In genomic region chr10:44899450-44900080, GRCh38 we compare ENCODE assay signal across 1 cellular context.
TF ChIP-seq lines count a peak whose summit lies in the region.

No MANE protein-coding gene starts in this region.

TF ChIP-seq in GM23338, 12 proteins besides CTCF, POLR2A, EP300 and RAD21:
- TF ChIP-seq, protein P1, sequence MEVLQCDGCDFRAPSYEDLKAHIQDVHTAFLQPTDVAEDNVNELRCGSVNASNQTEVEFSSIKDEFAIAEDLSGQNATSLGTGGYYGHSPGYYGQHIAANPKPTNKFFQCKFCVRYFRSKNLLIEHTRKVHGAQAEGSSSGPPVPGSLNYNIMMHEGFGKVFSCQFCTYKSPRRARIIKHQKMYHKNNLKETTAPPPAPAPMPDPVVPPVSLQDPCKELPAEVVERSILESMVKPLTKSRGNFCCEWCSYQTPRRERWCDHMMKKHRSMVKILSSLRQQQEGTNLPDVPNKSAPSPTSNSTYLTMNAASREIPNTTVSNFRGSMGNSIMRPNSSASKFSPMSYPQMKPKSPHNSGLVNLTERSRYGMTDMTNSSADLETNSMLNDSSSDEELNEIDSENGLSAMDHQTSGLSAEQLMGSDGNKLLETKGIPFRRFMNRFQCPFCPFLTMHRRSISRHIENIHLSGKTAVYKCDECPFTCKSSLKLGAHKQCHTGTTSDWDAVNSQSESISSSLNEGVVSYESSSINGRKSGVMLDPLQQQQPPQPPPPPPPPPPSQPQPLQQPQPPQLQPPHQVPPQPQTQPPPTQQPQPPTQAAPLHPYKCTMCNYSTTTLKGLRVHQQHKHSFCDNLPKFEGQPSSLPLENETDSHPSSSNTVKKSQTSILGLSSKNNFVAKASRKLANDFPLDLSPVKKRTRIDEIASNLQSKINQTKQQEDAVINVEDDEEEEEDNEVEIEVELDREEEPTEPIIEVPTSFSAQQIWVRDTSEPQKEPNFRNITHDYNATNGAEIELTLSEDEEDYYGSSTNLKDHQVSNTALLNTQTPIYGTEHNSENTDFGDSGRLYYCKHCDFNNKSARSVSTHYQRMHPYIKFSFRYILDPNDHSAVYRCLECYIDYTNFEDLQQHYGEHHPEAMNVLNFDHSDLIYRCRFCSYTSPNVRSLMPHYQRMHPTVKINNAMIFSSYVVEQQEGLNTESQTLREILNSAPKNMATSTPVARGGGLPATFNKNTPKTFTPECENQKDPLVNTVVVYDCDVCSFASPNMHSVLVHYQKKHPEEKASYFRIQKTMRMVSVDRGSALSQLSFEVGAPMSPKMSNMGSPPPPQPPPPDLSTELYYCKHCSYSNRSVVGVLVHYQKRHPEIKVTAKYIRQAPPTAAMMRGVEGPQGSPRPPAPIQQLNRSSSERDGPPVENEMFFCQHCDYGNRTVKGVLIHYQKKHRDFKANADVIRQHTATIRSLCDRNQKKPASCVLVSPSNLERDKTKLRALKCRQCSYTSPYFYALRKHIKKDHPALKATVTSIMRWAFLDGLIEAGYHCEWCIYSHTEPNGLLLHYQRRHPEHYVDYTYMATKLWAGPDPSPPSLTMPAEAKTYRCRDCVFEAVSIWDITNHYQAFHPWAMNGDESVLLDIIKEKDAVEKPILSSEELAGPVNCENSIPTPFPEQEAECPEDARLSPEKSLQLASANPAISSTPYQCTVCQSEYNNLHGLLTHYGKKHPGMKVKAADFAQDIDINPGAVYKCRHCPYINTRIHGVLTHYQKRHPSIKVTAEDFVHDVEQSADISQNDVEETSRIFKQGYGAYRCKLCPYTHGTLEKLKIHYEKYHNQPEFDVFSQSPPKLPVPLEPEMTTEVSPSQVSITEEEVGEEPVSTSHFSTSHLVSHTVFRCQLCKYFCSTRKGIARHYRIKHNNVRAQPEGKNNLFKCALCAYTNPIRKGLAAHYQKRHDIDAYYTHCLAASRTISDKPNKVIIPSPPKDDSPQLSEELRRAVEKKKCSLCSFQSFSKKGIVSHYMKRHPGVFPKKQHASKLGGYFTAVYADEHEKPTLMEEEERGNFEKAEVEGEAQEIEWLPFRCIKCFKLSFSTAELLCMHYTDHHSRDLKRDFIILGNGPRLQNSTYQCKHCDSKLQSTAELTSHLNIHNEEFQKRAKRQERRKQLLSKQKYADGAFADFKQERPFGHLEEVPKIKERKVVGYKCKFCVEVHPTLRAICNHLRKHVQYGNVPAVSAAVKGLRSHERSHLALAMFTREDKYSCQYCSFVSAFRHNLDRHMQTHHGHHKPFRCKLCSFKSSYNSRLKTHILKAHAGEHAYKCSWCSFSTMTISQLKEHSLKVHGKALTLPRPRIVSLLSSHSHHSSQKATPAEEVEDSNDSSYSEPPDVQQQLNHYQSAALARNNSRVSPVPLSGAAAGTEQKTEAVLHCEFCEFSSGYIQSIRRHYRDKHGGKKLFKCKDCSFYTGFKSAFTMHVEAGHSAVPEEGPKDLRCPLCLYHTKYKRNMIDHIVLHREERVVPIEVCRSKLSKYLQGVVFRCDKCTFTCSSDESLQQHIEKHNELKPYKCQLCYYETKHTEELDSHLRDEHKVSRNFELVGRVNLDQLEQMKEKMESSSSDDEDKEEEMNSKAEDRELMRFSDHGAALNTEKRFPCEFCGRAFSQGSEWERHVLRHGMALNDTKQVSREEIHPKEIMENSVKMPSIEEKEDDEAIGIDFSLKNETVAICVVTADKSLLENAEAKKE (CRISPR knock-in tag; IDR thresholded peaks at IDR 0.05) = no peak
- no peak for TF ChIP-seq ZNF114 (CRISPR knock-in tag; IDR thresholded peaks at IDR 0.05)
- TF ChIP-seq EZH2 (IDR thresholded peaks at IDR 0.05; ENCODE audit: low read depth, unreplicated experiment) = no peak
